ENCODE assay signal across 22 cellular contexts in genomic region chr3:112889357-112889756, GRCh38. TPM values are rescaled to one million over a fixed set of nuclear protein-coding genes. Genes with fewer than 3 reads are reported as not detected.
"Had no signal": no experiment of that assay in that cellular context is flagged by ENCODE, and none has a peak within 500 bp of the region (broad histone marks: within the 10 kb centered on the region; RNA-seq: fewer than 3 reads in every experiment).

No MANE protein-coding gene starts in this region.

- H3K9me3 Mint-ChIP-seq: immature natural killer cell, natural killer cell had no signal

- H3K27me3 ChIP-seq: transverse colon had no signal

- H3K4me3 Mint-ChIP-seq: activated T-cell treated with anti-CD3 and anti-CD28 coated beads, Interleukin-2, amount 50 U/mL, for 24 hours; immature natural killer cell; natural killer cell; stimulated activated effector memory CD8-positive, alpha-beta T cell treated with anti-CD3 and anti-CD28 coated beads, Interleukin-12 subunit alpha, Interleukin-12 subunit beta, amount 100 ng/mL, for 72 hours; T-helper 2 cell treated with Interferon-gamma antibody and Interleukin-4, amounts not matched to agents 5 μg/mL and 100 μg/mL, for 36 hours had no signal

- H3K4me3 ChIP-seq: transverse colon had no signal

- H3K27ac Mint-ChIP-seq: activated naive CD4-positive, alpha-beta T cell treated with anti-CD3 and anti-CD28 coated beads, Interleukin-2, amount 50 U/mL, for 72 hours; activated T-cell treated with anti-CD3 and anti-CD28 coated beads, Interleukin-2, amount 50 U/mL, for 24 hours; immature natural killer cell; natural killer cell; progenitor cell of endocrine pancreas; stimulated activated effector memory CD8-positive, alpha-beta T cell treated with anti-CD3 and anti-CD28 coated beads, Interleukin-12 subunit alpha, Interleukin-12 subunit beta, amount 100 ng/mL, for 72 hours; T-helper 2 cell treated with Interferon-gamma antibody and Interleukin-4, amounts not matched to agents 5 μg/mL and 100 μg/mL, for 36 hours had no signal

- DNase-seq: activated CD4-positive, alpha-beta T cell treated with anti-CD3 and anti-CD28 coated beads, Interleukin-2, amount 50 U/mL, for 4 hours; activated effector memory CD4-positive, alpha-beta T cell treated with Interleukin-2 at 50 U/mL for 16 hours; activated T-cell treated with anti-CD3 and anti-CD28 coated beads, Interleukin-2, amount 50 U/mL, for 24 hours; amniotic stem cell; cerebellar nuclear complex; dermis blood vessel endothelial cell; glutamatergic neuron; immature natural killer cell; left colon; natural killer cell; nucleus accumbens; right cardiac atrium; transverse colon had no signal

- H3K4me1 Mint-ChIP-seq: immature natural killer cell; natural killer cell; stimulated activated effector memory CD8-positive, alpha-beta T cell treated with anti-CD3 and anti-CD28 coated beads, Interleukin-12 subunit alpha, Interleukin-12 subunit beta, amount 100 ng/mL, for 72 hours had no signal

- H3K9me3 ChIP-seq: transverse colon had no signal

- H3K36me3 Mint-ChIP-seq: activated naive CD4-positive, alpha-beta T cell treated with anti-CD3 and anti-CD28 coated beads, Interleukin-2, amount 50 U/mL, for 72 hours; immature natural killer cell; natural killer cell; stimulated activated effector memory CD8-positive, alpha-beta T cell treated with anti-CD3 and anti-CD28 coated beads, Interleukin-12 subunit alpha, Interleukin-12 subunit beta, amount 100 ng/mL, for 72 hours had no signal

- ATAC-seq: activated CD4-positive, CD25-positive, alpha-beta regulatory T cell treated with anti-CD3 and anti-CD28 coated beads, Interleukin-2, amount 50 U/mL, for 24 hours; activated naive CD4-positive, alpha-beta T cell treated with anti-CD3 and anti-CD28 coated beads, Interleukin-2, amount 50 U/mL, for 72 hours; esophagus mucosa; left colon; natural killer cell; right cardiac atrium; stimulated activated effector memory CD8-positive, alpha-beta T cell treated with anti-CD3 and anti-CD28 coated beads, Interleukin-12 subunit alpha, Interleukin-12 subunit beta, amount 100 ng/mL, for 72 hours had no signal

- H3K27ac ChIP-seq: transverse colon had no signal

- H3K4me1 ChIP-seq: transverse colon had no signal

- H3K36me3 ChIP-seq: transverse colon had no signal

- H3K27me3 Mint-ChIP-seq: progenitor cell of endocrine pancreas had no signal

RNA-seq across cellular contexts. Expression of gene CD200R1L, which starts 42.7 kb away (rescaled TPM):
- total RNA-seq: activated naive CD4-positive, alpha-beta T cell treated with anti-CD3 and anti-CD28 coated beads, Interleukin-2, amount 50 U/mL, for 72 hours; dermis blood vessel endothelial cell; esophagus mucosa; fibroblast of villous mesenchyme; left colon; lung microvascular endothelial cell; mucosa of gallbladder; progenitor cell of endocrine pancreas; right cardiac atrium; transverse colon had no signal
